Comparison of ENCODE assay signal across 8 cellular contexts in the genomic region with DNA sequence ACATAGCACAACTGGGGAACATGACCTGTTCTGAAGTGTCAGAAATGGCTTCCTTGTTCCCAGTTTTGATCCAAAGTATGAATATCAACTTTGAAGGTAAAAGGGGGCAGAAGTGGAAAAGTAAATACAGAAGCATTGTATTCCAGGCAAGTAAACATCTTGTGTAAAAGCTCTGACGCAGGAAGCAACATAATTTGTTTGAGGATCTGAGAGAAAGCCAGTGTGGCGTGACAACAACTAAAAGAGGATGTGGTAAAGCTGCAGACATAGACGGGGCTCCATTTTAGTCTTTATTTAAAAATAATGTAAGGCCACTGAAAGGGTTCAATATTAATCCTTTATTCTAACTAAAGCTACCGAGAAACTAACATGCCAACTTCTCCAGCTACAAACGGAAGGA.
A peak's percentile ranks its signal among the peaks of the same experiment; 100 is the strongest.
DNase-seq lines count a peak whose midpoint lies in the region; ATAC-seq and TF ChIP-seq lines count a peak whose summit lies in the region.

No MANE protein-coding gene starts in this region.

- no peaks in the 10 kb centered on the region for H3K27me3 Mint-ChIP-seq in T-helper 17 cell
- H3K27me3 Mint-ChIP-seq in nephron progenitor cell (ENCODE audit: low read depth, poor library complexity): no peaks in the 10 kb centered on the region

- H3K27ac Mint-ChIP-seq in T-helper 17 cell (no peak overlapping the region), nephron progenitor cell (no peak overlapping the region)

- H3K4me1 Mint-ChIP-seq in T-helper 17 cell (no peaks in the 10 kb centered on the region), nephron progenitor cell (no peaks in the 10 kb centered on the region)

- H3K4me3 Mint-ChIP-seq in T-helper 17 cell (no peak overlapping the region), nephron progenitor cell (no peak overlapping the region)

- no peaks in the 10 kb centered on the region for H3K9me3 Mint-ChIP-seq in nephron progenitor cell

- no peaks in the 10 kb centered on the region for H3K36me3 Mint-ChIP-seq in T-helper 17 cell (ENCODE audit: low read depth)
- no peaks in the 10 kb centered on the region for H3K36me3 Mint-ChIP-seq in nephron progenitor cell (ENCODE audit: low read depth)

- no peak for TF ChIP-seq CTCF in nephron progenitor cell (IDR thresholded peaks at IDR 0.05)

- ATAC-seq in GM18511 (IDR thresholded peaks at IDR 0.05; ENCODE audit: unreplicated experiment): peak; percentile 99
- peak; percentile 98 for ATAC-seq in HG02588 (IDR thresholded peaks at IDR 0.05; ENCODE audit: unreplicated experiment)
- peak; percentile 52 for ATAC-seq in T-helper 17 cell
- ATAC-seq in activated CD4-positive, CD25-positive, alpha-beta regulatory T cell treated with anti-CD3 and anti-CD28 coated beads, Interleukin-2, amount 50 U/mL, for 24 hours: no peak

- H3K9me3 ChIP-seq in T-helper 17 cell (ENCODE audit: control insufficient read depth, low read length, poor library complexity, severe bottlenecking): peaks cover 4% of the 10 kb centered on the region

- DNase-seq in KG1 (lab: John Stamatoyannopoulos, UW): peak; percentile 33
- DNase-seq in T-helper 17 cell: no peak
- DNase-seq in nephron progenitor cell: no peak
- no peak for DNase-seq in kidney glomerular epithelial cell (lab: John Stamatoyannopoulos, UW)
- DNase-seq in RKO (ENCODE audit: low spot score): no peak

Comparison
In these comparisons a context has a peak if more than half of its experiments do, and no peak if none do; other contexts are left out.
1. ATAC-seq: peak in GM18511 (single experiment), HG02588 (single experiment) and T-helper 17 cell (single experiment); none in activated CD4-positive, CD25-positive, alpha-beta regulatory T cell treated with anti-CD3 and anti-CD28 coated beads, Interleukin-2, amount 50 U/mL, for 24 hours (0 of 2).